ENCODE assay signal across 16 cellular contexts in the genomic region with DNA sequence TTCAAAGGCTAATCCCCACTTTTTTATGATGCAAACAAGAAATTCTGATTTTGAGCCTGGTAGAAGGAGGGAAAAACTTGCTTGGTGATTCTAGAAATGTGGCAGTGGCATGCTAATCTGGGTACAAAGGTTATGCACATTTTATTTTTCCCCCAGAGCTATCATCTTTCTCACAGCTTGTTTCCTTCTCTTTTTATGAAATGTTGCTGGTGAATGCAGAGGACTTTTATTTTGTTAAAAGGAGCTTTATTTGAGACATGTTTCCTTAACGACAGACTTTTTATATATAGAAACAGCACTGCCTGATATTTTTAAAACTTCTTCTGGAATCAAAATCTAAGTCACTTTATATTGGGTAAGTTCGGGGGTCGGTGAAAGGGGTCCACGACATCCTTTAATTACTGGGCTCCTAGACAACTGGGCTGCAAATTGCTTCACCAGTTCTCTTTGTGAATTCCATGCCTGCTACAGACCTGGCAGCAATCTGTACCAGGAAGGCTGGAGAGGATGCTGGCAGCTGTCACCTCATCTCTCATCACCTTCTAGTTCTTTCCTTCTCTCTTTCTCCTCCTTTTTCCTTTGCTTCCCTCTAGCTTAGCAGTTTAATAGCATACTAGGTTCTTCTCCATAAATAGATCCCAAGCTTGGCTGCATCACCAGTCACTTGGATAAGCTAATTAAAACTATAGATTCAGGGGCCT.
A peak's percentile ranks its signal among the peaks of the same experiment; 100 is the strongest.
DNase-seq lines count a peak whose midpoint lies in the region; ATAC-seq and TF ChIP-seq lines count a peak whose summit lies in the region.
"Had no signal": no experiment of that assay in that cellular context is flagged by ENCODE, and none has a peak within 500 bp of the region (broad histone marks: within the 10 kb centered on the region; RNA-seq: fewer than 3 reads in every experiment).

No MANE protein-coding gene starts in this region.

- WGBS in smooth muscle cell (ENCODE audit: low lambda C conversion rate): 77% methylated on average over 4 of the region's 4 CpGs

- TF ChIP-seq CTCF in GM23338 (conservative IDR thresholded peaks at IDR 0.05; ENCODE audit: low read depth in 2 of 2) (no peak), brain (conservative IDR thresholded peaks at IDR 0.05) (no peak), nephron (IDR thresholded peaks at IDR 0.05; ENCODE audit: unreplicated experiment in 3 of 3) (no peak), smooth muscle cell (IDR thresholded peaks at IDR 0.05; ENCODE audit: borderline replicate concordance, insufficient read depth, poor library complexity, severe bottlenecking) (no peak)

- no peaks in the 10 kb centered on the region for H3K36me3 ChIP-seq in GM23338 (ENCODE audit: insufficient read depth)
- H3K36me3 ChIP-seq in smooth muscle cell (ENCODE audit: low read depth): no peaks in the 10 kb centered on the region
- H3K36me3 ChIP-seq: brain microvascular endothelial cell, thyroid gland had no signal

- H4K20me1 ChIP-seq in GM23338 (replicated peaks; ENCODE audit: insufficient read depth) (no peaks in the 10 kb centered on the region), smooth muscle cell (ENCODE audit: low read depth) (no peaks in the 10 kb centered on the region)

- H3K4me3 ChIP-seq in GM23338 (no peak overlapping the region), smooth muscle cell (no peak overlapping the region)
- H3K4me3 ChIP-seq: thyroid gland had no signal

- H3K27ac Mint-ChIP-seq in GM23338 (no peak overlapping the region; the same call in 1 of the 2 replicates), brain (peak overlapping the region; percentile 24 to 96 (median 75)), nephron (peak overlapping the region; percentile 45 to 76 (median 73))
- H3K27ac Mint-ChIP-seq: activated CD4-positive, alpha-beta T cell treated with anti-CD3 and anti-CD28 coated beads, Interleukin-2, amount 10 ng/mL, durations not matched to agents 24 days and 14 days had no signal

- no peaks in the 10 kb centered on the region for H3K36me3 Mint-ChIP-seq in GM23338 (ENCODE audit: low read depth)
- no peaks in the 10 kb centered on the region for H3K36me3 Mint-ChIP-seq in brain
- no peaks in the 10 kb centered on the region for H3K36me3 Mint-ChIP-seq in nephron (ENCODE audit: low read depth)

- no peaks in the 10 kb centered on the region for H3K79me2 ChIP-seq in GM23338 (replicated peaks; ENCODE audit: insufficient read depth)
- H3K79me2 ChIP-seq in smooth muscle cell (ENCODE audit: low read depth): no peaks in the 10 kb centered on the region

- no peaks in the 10 kb centered on the region for H3K9me2 ChIP-seq in GM23338 (ENCODE audit: insufficient read depth)
- H3K9me2 ChIP-seq: SK-N-SH had no signal

- 0 out of 2 replicates have a peak overlapping the region, but pooled peaks have one; percentile 14 for H2AFZ ChIP-seq in GM23338
- H2AFZ ChIP-seq in smooth muscle cell (ENCODE audit: low read depth): no peak overlapping the region

- no peak overlapping the region for H3K4me2 ChIP-seq in GM23338
- no peak overlapping the region for H3K4me2 ChIP-seq in smooth muscle cell
- H3K4me2 ChIP-seq: SK-N-SH had no signal

- DNase-seq in GM23338 (ENCODE audit: low spot score) (no peak), NCI-H2196 treated with DMSO at 0.1 percent for 48 hours (lab: John Stamatoyannopoulos, UW; ENCODE audit: unreplicated experiment) (peak; percentile 7), smooth muscle cell (lab: John Stamatoyannopoulos, UW; ENCODE audit: unreplicated experiment) (no peak), OCI-M1 (lab: John Stamatoyannopoulos, UW) (no peak), ecto neural progenitor cell (ENCODE audit: low spot score) (no peak)
- DNase-seq: activated CD4-positive, alpha-beta T cell treated with anti-CD3 and anti-CD28 coated beads, Interleukin-2, amount 10 ng/mL, durations not matched to agents 24 days and 14 days; activated naive CD4-positive, alpha-beta T cell treated with anti-CD3 and anti-CD28 coated beads, Interleukin-2, amount 50 U/mL, for 16 hours; brain microvascular endothelial cell; DMS79 treated with DMSO at 0.1 percent for 48 hours; effector memory CD4-positive, alpha-beta T cell; NCI-H1092 treated with DMSO at 0.1 percent for 48 hours; SK-N-SH; stimulated activated CD4-positive, alpha-beta T cell treated with anti-CD3 and anti-CD28 coated beads, Interleukin-4, amount 100 ng/mL, for 24 hours; thyroid gland had no signal

- H3K9ac ChIP-seq in smooth muscle cell (ENCODE audit: low read depth): no peak overlapping the region
- H3K9ac ChIP-seq: SK-N-SH had no signal

- H3K9me3 Mint-ChIP-seq in GM23338 (no peaks in the 10 kb centered on the region), brain (no peaks in the 10 kb centered on the region), nephron (no peaks in the 10 kb centered on the region)
- H3K9me3 Mint-ChIP-seq: activated CD4-positive, alpha-beta T cell treated with anti-CD3 and anti-CD28 coated beads, Interleukin-2, amount 10 ng/mL, durations not matched to agents 24 days and 14 days had no signal

- H3K4me1 Mint-ChIP-seq in GM23338: peaks cover 30% of the 10 kb centered on the region
- peaks cover 62% of the 10 kb centered on the region for H3K4me1 Mint-ChIP-seq in brain
- peaks cover 60% of the 10 kb centered on the region for H3K4me1 Mint-ChIP-seq in nephron
- H3K4me1 Mint-ChIP-seq: activated CD4-positive, alpha-beta T cell treated with anti-CD3 and anti-CD28 coated beads, Interleukin-2, amount 10 ng/mL, durations not matched to agents 24 days and 14 days had no signal

- H3K9me3 ChIP-seq in smooth muscle cell (replicated peaks; ENCODE audit: low read depth): no peaks in the 10 kb centered on the region
- H3K9me3 ChIP-seq: SK-N-SH, thyroid gland had no signal

- H3K4me1 ChIP-seq in GM23338 (ENCODE audit: insufficient read depth) (peaks cover 16% of the 10 kb centered on the region), smooth muscle cell (ENCODE audit: low read depth) (peaks cover 6% of the 10 kb centered on the region)
- H3K4me1 ChIP-seq: thyroid gland had no signal

- H3K27me3 ChIP-seq in GM23338 (ENCODE audit: insufficient read depth): no peaks in the 10 kb centered on the region
- H3K27me3 ChIP-seq in smooth muscle cell (ENCODE audit: low read depth): no peaks in the 10 kb centered on the region
- H3K27me3 ChIP-seq: brain microvascular endothelial cell, thyroid gland had no signal

- H3K4me3 Mint-ChIP-seq in GM23338: no peak overlapping the region
- H3K4me3 Mint-ChIP-seq in brain: peak overlapping the region in 2 of 5 experiments; percentile 10 to 24
- H3K4me3 Mint-ChIP-seq in nephron: peak overlapping the region in 1 of 3 experiments; percentile 14
- H3K4me3 Mint-ChIP-seq: activated CD4-positive, alpha-beta T cell treated with anti-CD3 and anti-CD28 coated beads, Interleukin-2, amount 10 ng/mL, durations not matched to agents 24 days and 14 days had no signal

- H3F3A ChIP-seq in GM23338 (replicated peaks; ENCODE audit: low read depth) (no peaks in the 10 kb centered on the region), smooth muscle cell (ENCODE audit: low read depth) (no peaks in the 10 kb centered on the region)

- H3K27ac ChIP-seq in GM23338 (ENCODE audit: low read depth): no peak overlapping the region
- no peak overlapping the region for H3K27ac ChIP-seq in smooth muscle cell (ENCODE audit: low read depth)
- H3K27ac ChIP-seq: brain microvascular endothelial cell, thyroid gland had no signal

- H3K27me3 Mint-ChIP-seq in GM23338 (ENCODE audit: insufficient read depth, low read depth, poor library complexity) (peaks cover under 1% of the 10 kb centered on the region), brain (peaks cover 6% of the 10 kb centered on the region), nephron (ENCODE audit: low read depth) (no peaks in the 10 kb centered on the region)

- no peak for ATAC-seq in GM23338

TF ChIP-seq in GM23338, 12 proteins besides CTCF, POLR2A, EP300 and RAD21 (continues in another document):
- TF ChIP-seq ZNF331 (CRISPR knock-in tag; IDR thresholded peaks at IDR 0.05; ENCODE audit: low read depth) (no peak), NANOG (IDR thresholded peaks at IDR 0.05; ENCODE audit: borderline replicate concordance) (no peak), ZNF114 (CRISPR knock-in tag; IDR thresholded peaks at IDR 0.05) (no peak), EZH2phosphoT487 (IDR thresholded peaks at IDR 0.05; ENCODE audit: unreplicated experiment) (no peak), JUNB (IDR thresholded peaks at IDR 0.05; ENCODE audit: unreplicated experiment) (no peak), STAT1 (IDR thresholded peaks at IDR 0.05; ENCODE audit: unreplicated experiment) (no peak), POLR2AphosphoS5 (IDR thresholded peaks at IDR 0.05; ENCODE audit: low read depth) (no peak)
- TF ChIP-seq, protein P1, sequence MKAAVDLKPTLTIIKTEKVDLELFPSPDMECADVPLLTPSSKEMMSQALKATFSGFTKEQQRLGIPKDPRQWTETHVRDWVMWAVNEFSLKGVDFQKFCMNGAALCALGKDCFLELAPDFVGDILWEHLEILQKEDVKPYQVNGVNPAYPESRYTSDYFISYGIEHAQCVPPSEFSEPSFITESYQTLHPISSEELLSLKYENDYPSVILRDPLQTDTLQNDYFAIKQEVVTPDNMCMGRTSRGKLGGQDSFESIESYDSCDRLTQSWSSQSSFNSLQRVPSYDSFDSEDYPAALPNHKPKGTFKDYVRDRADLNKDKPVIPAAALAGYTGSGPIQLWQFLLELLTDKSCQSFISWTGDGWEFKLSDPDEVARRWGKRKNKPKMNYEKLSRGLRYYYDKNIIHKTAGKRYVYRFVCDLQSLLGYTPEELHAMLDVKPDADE (IDR thresholded peaks at IDR 0.05): no peak
